Comparison of ENCODE assay signal across 28 cellular contexts in genomic region chr2:98854675-98855074, GRCh38.
"Had no signal": no experiment of that assay in that cellular context is flagged by ENCODE, and none has a peak within 500 bp of the region (broad histone marks: within the 10 kb centered on the region; RNA-seq: fewer than 3 reads in every experiment).

No MANE protein-coding gene starts in this region.

- ATAC-seq: gastrocnemius medialis; naive thymus-derived CD4-positive, alpha-beta T cell; stimulated activated naive B cell treated with anti-CD40 and anti-IgM and Interleukin-4, amounts not matched to agents 10 μg/mL and 1 μg/mL and 100 μg/mL, for 72 hours; WTC11 had no signal

- H3K36me3 ChIP-seq: ascending aorta, cardiac muscle cell, gastrocnemius medialis, ovary, stomach, thyroid gland, upper lobe of left lung had no signal

- H3K9me3 ChIP-seq: gastrocnemius medialis, ovary, thyroid gland had no signal

- DNase-seq: activated CD4-positive, alpha-beta memory T cell treated with anti-CD3 and anti-CD28 coated beads, Interleukin-2, amount 10 ng/mL, durations not matched to agents 7 days and 5 days; activated CD4-positive, alpha-beta T cell treated with anti-CD3 and anti-CD28 coated beads for 1 hour; activated CD4-positive, alpha-beta T cell treated with anti-CD3 and anti-CD28 coated beads, Interleukin-2, amount 10 ng/mL, durations not matched to agents 7 days and 5 days; activated CD8-positive, alpha-beta memory T cell treated with anti-CD3 and anti-CD28 coated beads, Interleukin-2, amount 50 U/mL, for 48 hours; activated gamma-delta T cell; activated naive CD4-positive, alpha-beta T cell treated with anti-CD3 and anti-CD28 coated beads, Interleukin-2, amount 10 ng/mL, durations not matched to agents 7 days and 5 days; activated naive CD8-positive, alpha-beta T cell treated with anti-CD3 and anti-CD28 coated beads, Interleukin-2, amount 10 ng/mL, durations not matched to agents 7 days and 5 days; activated T-cell treated with anti-CD3 and anti-CD28 coated beads, Interleukin-2, amount 50 U/mL, for 24 hours; dorsolateral prefrontal cortex; effector memory CD4-positive, alpha-beta T cell; erythroblast; gastrocnemius medialis; hippocampal formation; immature natural killer cell; kidney; naive thymus-derived CD4-positive, alpha-beta T cell; ovary; stimulated activated CD4-positive, alpha-beta T cell treated with anti-CD3 and anti-CD28 coated beads, Interleukin-15, amount 100 ng/mL, for 24 hours; stimulated activated CD4-positive, alpha-beta T cell treated with anti-CD3 and anti-CD28 coated beads, Interleukin-2, amount 100 ng/mL, for 24 hours; stimulated activated naive B cell treated with anti-CD40 and anti-IgM and Interleukin-4, amounts not matched to agents 10 μg/mL and 1 μg/mL and 100 μg/mL, for 72 hours; stomach; T1000; thyroid gland; upper lobe of left lung had no signal

- H3K27me3 ChIP-seq: ascending aorta, cardiac muscle cell, dorsolateral prefrontal cortex, gastrocnemius medialis, stomach, thyroid gland, upper lobe of left lung had no signal

- H3K4me1 ChIP-seq: ascending aorta, gastrocnemius medialis, stomach, thyroid gland, upper lobe of left lung had no signal

- H3K4me3 ChIP-seq: ascending aorta, cardiac muscle cell, coronary artery, dorsolateral prefrontal cortex, gastrocnemius medialis, ovary, stomach, thyroid gland, upper lobe of left lung had no signal

- H3K27ac ChIP-seq: ascending aorta, cardiac muscle cell, coronary artery, dorsolateral prefrontal cortex, gastrocnemius medialis, ovary, stomach, thyroid gland, upper lobe of left lung had no signal
